ENCODE assay signal across 8 cellular contexts in the genomic region with DNA sequence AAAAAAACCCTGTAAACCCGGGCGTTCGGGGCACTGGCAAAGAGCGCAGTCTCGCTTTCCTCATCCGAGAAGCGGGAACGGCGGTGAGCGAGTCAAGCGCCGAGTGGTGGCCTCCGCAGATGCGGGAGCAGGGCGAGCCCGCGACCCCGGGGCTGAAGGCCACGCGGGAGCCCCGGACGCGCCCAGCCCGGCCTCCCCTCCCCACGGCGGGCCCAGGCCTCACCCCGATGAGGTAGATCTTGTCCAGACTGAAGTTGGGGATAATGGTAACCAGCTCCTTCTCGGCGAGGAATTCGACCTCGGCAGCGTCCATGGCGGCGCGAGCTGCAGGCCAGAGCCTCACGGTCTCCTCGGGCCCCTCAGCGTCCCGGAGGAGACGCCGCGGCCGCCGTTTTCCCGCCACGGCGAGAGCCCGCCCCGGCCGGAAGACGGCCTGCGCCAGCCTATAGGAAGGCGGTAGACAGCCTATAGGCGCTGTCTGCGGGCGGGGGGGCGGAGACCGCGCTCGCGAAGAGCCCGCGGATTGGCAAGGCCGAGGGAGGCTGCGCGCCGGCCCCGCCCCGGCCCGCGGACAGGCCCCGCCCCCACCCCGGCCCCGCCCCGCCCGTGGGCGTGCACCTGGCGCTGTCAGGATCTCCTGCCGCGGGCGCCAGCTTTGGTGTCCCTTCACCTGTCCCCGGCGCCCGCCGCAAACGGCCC. TPM values are rescaled to one million over a fixed set of nuclear protein-coding genes. Genes with fewer than 3 reads are reported as not detected.
DNase-seq lines count a peak whose midpoint lies in the region; ATAC-seq and TF ChIP-seq lines count a peak whose summit lies in the region.

TSS of gene GINS2 (minus strand) at position 369 of the 699 bp plus-strand sequence. CDS start at position 313, 56 bp downstream.

- peak within 1 kb of the TSS; percentile 85 for H3K4me3 Mint-ChIP-seq in type B pancreatic cell

- intact Hi-C loops in heart left ventricle (cut with DNase I): no loop called here

- WGBS in heart left ventricle, 4 donors: 1 to 3% (median 2%) methylated on average over 55 to 86 of the region's 86 CpGs

- peak within 1 kb of the TSS; percentile 90 for H3K4me3 ChIP-seq in GM12864 (ENCODE audit: low read depth, low read length)
- H3K4me3 ChIP-seq in heart left ventricle: peak within 1 kb of the TSS; percentile 37 to 83 (median 68)

- no peak for TF ChIP-seq CTCF in GM12864 (IDR thresholded peaks at IDR 0.05; ENCODE audit: low read depth, low read length, missing control alignments)
- no peak for TF ChIP-seq CTCF in heart left ventricle (IDR thresholded peaks at IDR 0.05)
- no peak for TF ChIP-seq CTCF in type B pancreatic cell (conservative IDR thresholded peaks at IDR 0.05)

- H3K27ac ChIP-seq in heart left ventricle: no peak within 1 kb of the TSS

- H3K27ac Mint-ChIP-seq in type B pancreatic cell: no peak within 1 kb of the TSS

- no peaks in the 10 kb centered on the region for H3K9me3 ChIP-seq in heart left ventricle

- H3K4me1 ChIP-seq in heart left ventricle: peaks cover 0 to 16% (median 8%) of the 10 kb centered on the region in 12 donors

- peaks cover 7% of the 10 kb centered on the region for H3K36me3 Mint-ChIP-seq in type B pancreatic cell

- no peaks in the 10 kb centered on the region for H3K27me3 ChIP-seq in heart left ventricle

- peak; percentile 62 for DNase-seq in GM12864 (ENCODE audit: low read depth)
- peak; percentile 87 for DNase-seq in NCI-H1092 treated with DMSO at 0.1 percent for 48 hours (lab: John Stamatoyannopoulos, UW)
- peak; percentile 69 to 83 for DNase-seq in SW 1271 (lab: John Stamatoyannopoulos, UW)
- DNase-seq in activated naive CD8-positive, alpha-beta T cell treated with anti-CD3 and anti-CD28 coated beads, Interleukin-2, amount 50 U/mL, for 16 hours (ENCODE audit: low read depth, low spot score): peak; percentile 81
- DNase-seq in heart left ventricle: peak; percentile 90 to 95 (median 93)
- DNase-seq in pons (ENCODE audit: low spot score): peak; percentile 71
- peak; percentile 94 for DNase-seq in type B pancreatic cell (ENCODE audit: extremely low spot score, unreplicated experiment)

- H3K27me3 Mint-ChIP-seq in type B pancreatic cell: peaks cover 4% of the 10 kb centered on the region

- no peak for TF ChIP-seq POLR2A in heart left ventricle (IDR thresholded peaks at IDR 0.05)

- peak; percentile 98 for ATAC-seq in HG02610 (IDR thresholded peaks at IDR 0.05; ENCODE audit: unreplicated experiment)
- peak; percentile 97 to 100 (median 100) for ATAC-seq in heart left ventricle

- no peaks in the 10 kb centered on the region for H3K9me3 Mint-ChIP-seq in type B pancreatic cell

- H3K4me1 Mint-ChIP-seq in type B pancreatic cell (ENCODE audit: unreplicated experiment): peaks cover 20% of the 10 kb centered on the region

- H3K36me3 ChIP-seq in heart left ventricle: no peaks in the 10 kb centered on the region

RNA-seq across cellular contexts. Expression of gene GINS2, which starts in this region (rescaled TPM):
- 1 to 10 TPM in 1 of 9 donors, under 1 TPM in 7, not detected in 1; 0.19 to 4.2 (median 0.56) TPM for total RNA-seq in heart left ventricle
- under 1 TPM; 0.15 to 0.36 TPM for polyA plus RNA-seq in heart left ventricle
- total RNA-seq in type B pancreatic cell (ENCODE audit: low replicate concordance): 13.7 and 39.9 TPM in 2 replicates
